Comparison of ENCODE assay signal across 23 cellular contexts in the genomic region with DNA sequence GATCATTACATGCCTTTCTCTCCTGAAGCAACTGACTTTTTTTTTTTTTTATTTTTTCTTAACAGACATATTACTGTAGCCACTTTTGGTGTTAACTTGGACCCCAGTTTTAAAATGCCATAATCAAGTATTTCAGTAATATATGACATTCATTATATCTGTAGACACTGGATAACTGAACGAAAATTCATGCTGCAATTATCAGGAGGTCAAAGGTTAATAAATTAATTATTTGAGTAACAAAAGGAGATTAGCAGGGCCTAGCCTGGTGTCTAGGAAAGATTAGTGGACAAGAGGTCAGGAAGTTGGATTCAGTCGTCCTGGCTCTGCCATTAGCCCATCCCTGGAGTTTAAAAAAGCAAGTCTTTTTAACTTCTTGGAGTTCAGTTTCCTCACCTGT.
"Had no signal": no experiment of that assay in that cellular context is flagged by ENCODE, and none has a peak within 500 bp of the region (broad histone marks: within the 10 kb centered on the region; RNA-seq: fewer than 3 reads in every experiment).

No MANE protein-coding gene starts in this region.

- H3K27me3 ChIP-seq: dorsolateral prefrontal cortex, esophagus muscularis mucosa, foreskin keratinocyte, pancreas, stomach, testis, tibial artery had no signal

- DNase-seq: central memory CD4-positive, alpha-beta T cell; dorsolateral prefrontal cortex; effector CD4-positive, alpha-beta T cell; foreskin keratinocyte; kidney; mesenchymal stem cell; mucosa of descending colon; naive thymus-derived CD4-positive, alpha-beta T cell; occipital lobe; pancreas; retina; stimulated activated CD4-positive, alpha-beta T cell treated with anti-CD3 and anti-CD28 coated beads, Interleukin-2, amount 100 ng/mL, for 24 hours; stimulated activated CD4-positive, alpha-beta T cell treated with anti-CD3 and anti-CD28 coated beads, Interleukin-4, amount 100 ng/mL, for 24 hours; stimulated activated naive CD4-positive, alpha-beta T cell treated with Interleukin-2 at 50 U/mL for 16 hours; stomach; substantia nigra; testis; tibial artery had no signal

- H3K4me1 ChIP-seq: foreskin keratinocyte had no signal

- FAIRE-seq: colon, kidney, pancreas had no signal

- H3K27ac ChIP-seq: dorsolateral prefrontal cortex, foreskin keratinocyte, stomach, testis, tibial artery had no signal

- H3K4me3 ChIP-seq: dorsolateral prefrontal cortex, esophagus muscularis mucosa, mucosa of descending colon, pancreas, stomach, testis, tibial artery had no signal

- ATAC-seq: foreskin keratinocyte; left lobe of liver; mucosa of descending colon; naive thymus-derived CD4-positive, alpha-beta T cell; pancreas; sciatic nerve; stimulated activated effector memory CD8-positive, alpha-beta T cell treated with anti-CD3 and anti-CD28 coated beads, Interleukin-12 subunit alpha, Interleukin-12 subunit beta, amount 100 ng/mL, for 72 hours had no signal

- H3K9me3 ChIP-seq: esophagus muscularis mucosa, mucosa of descending colon, pancreas, stomach, testis, tibial artery had no signal
